ENCODE assay signal across 14 cellular contexts in genomic region chr9:92682269-92682668, GRCh38. TPM values are rescaled to one million over a fixed set of nuclear protein-coding genes. Genes with fewer than 3 reads are reported as not detected.
A peak's percentile ranks its signal among the peaks of the same experiment; 100 is the strongest.
DNase-seq lines count a peak whose midpoint lies in the region; ATAC-seq and TF ChIP-seq lines count a peak whose summit lies in the region.
"Had no signal": no experiment of that assay in that cellular context is flagged by ENCODE, and none has a peak within 500 bp of the region (broad histone marks: within the 10 kb centered on the region; RNA-seq: fewer than 3 reads in every experiment).

No MANE protein-coding gene starts in this region.

- no peaks in the 10 kb centered on the region for H3K4me1 Mint-ChIP-seq in central memory CD8-positive, alpha-beta T cell
- H3K4me1 Mint-ChIP-seq in osteocyte (ENCODE audit: unreplicated experiment), result no peaks in the 10 kb centered on the region
- H3K4me1 Mint-ChIP-seq: CD4-positive, alpha-beta memory T cell had no signal

- H3K9me3 Mint-ChIP-seq in central memory CD8-positive, alpha-beta T cell, result no peaks in the 10 kb centered on the region
- no peaks in the 10 kb centered on the region for H3K9me3 Mint-ChIP-seq in osteocyte (ENCODE audit: unreplicated experiment)

- peak overlapping the region; percentile 16 for H3K27ac Mint-ChIP-seq in central memory CD8-positive, alpha-beta T cell (ENCODE audit: low read depth)
- H3K27ac Mint-ChIP-seq in osteocyte (ENCODE audit: unreplicated experiment), result no peak overlapping the region

- TF ChIP-seq POLR2A in vagina (IDR thresholded peaks at IDR 0.05), result no peak

- H3K4me1 ChIP-seq in esophagus (ENCODE audit: control insufficient read depth in 2 of 2, insufficient read depth in 2 of 2, low read length in 1 of 2) (peaks cover 0 to 16% of the 10 kb centered on the region in 2 donors), vagina (peaks cover 12% of the 10 kb centered on the region)
- H3K4me1 ChIP-seq: A549, BE2C had no signal

- H3K27me3 ChIP-seq in esophagus (ENCODE audit: control insufficient read depth in 1 of 2, insufficient read depth in 2 of 2, low read length in 2 of 2) (no peaks in the 10 kb centered on the region), vagina (no peaks in the 10 kb centered on the region)
- H3K27me3 ChIP-seq: BE2C had no signal

- peak overlapping the region; percentile 98 to 99 for H3K27ac ChIP-seq in esophagus (ENCODE audit: low read depth in 2 of 2, low read length in 1 of 2)
- peak overlapping the region; percentile 64 for H3K27ac ChIP-seq in vagina
- H3K27ac ChIP-seq: A549, C4-2B had no signal

- no peak for TF ChIP-seq CTCF in osteocyte (IDR thresholded peaks at IDR 0.05)
- no peak for TF ChIP-seq CTCF in vagina (IDR thresholded peaks at IDR 0.05)

- H3K4me3 Mint-ChIP-seq in central memory CD8-positive, alpha-beta T cell, result no peak overlapping the region
- H3K4me3 Mint-ChIP-seq in osteocyte (ENCODE audit: unreplicated experiment), result no peak overlapping the region
- H3K4me3 Mint-ChIP-seq: CD4-positive, alpha-beta memory T cell had no signal

- peaks cover under 1% of the 10 kb centered on the region for H3K36me3 Mint-ChIP-seq in central memory CD8-positive, alpha-beta T cell (ENCODE audit: insufficient read depth)
- H3K36me3 Mint-ChIP-seq in osteocyte (ENCODE audit: unreplicated experiment), result no peaks in the 10 kb centered on the region
- H3K36me3 Mint-ChIP-seq: CD4-positive, alpha-beta memory T cell had no signal

- H3K36me3 ChIP-seq in esophagus (ENCODE audit: control insufficient read depth in 2 of 2, insufficient read depth in 2 of 2, low read length in 1 of 2) (no peaks in the 10 kb centered on the region), vagina (no peaks in the 10 kb centered on the region)
- H3K36me3 ChIP-seq: BE2C had no signal

- peaks cover 8% of the 10 kb centered on the region for H3K27me3 Mint-ChIP-seq in central memory CD8-positive, alpha-beta T cell
- H3K27me3 Mint-ChIP-seq in osteocyte (ENCODE audit: unreplicated experiment), result no peaks in the 10 kb centered on the region
- H3K27me3 Mint-ChIP-seq: CD4-positive, alpha-beta memory T cell had no signal

- DNase-seq in central memory CD8-positive, alpha-beta T cell (ENCODE audit: low spot score in 2 of 2), result no peak
- DNase-seq in osteocyte (ENCODE audit: extremely low spot score, unreplicated experiment), result peak; percentile 80
- no peak for DNase-seq in vagina (ENCODE audit: extremely low spot score in 2 of 2)
- no peak for DNase-seq in NCI-H1694 (lab: John Stamatoyannopoulos, UW)
- DNase-seq in stimulated activated CD4-positive, alpha-beta T cell treated with anti-CD3 and anti-CD28 coated beads, Interleukin-12 subunit alpha, Interleukin-12 subunit beta, amount 100 ng/mL, for 4 hours, result no peak
- DNase-seq: BE2C; CD4-positive, alpha-beta memory T cell; DMS79 had no signal

- WGBS in esophagus, 2 donors, result 97 to 98% methylated on average over 7 to 8 of the region's 8 CpGs

- intact Hi-C loops in vagina (cut with DNase I), result no loop called here

- H3K9me3 ChIP-seq in esophagus (ENCODE audit: control insufficient read depth in 2 of 2, insufficient read depth in 1 of 2, low read depth in 1 of 2, low read length in 1 of 2) (no peaks in the 10 kb centered on the region), vagina (no peaks in the 10 kb centered on the region)
- H3K9me3 ChIP-seq: A549, BE2C had no signal

- H3K4me3 ChIP-seq in esophagus (ENCODE audit: low read depth in 1 of 2, low read length in 2 of 2) (no peak overlapping the region), vagina (no peak overlapping the region)
- H3K4me3 ChIP-seq: A549, GM12878 had no signal

- no peak for ATAC-seq in central memory CD8-positive, alpha-beta T cell (replicated peaks; ENCODE audit: extremely low read depth, poor library complexity, severe bottlenecking)
- no peak for ATAC-seq in HG03196 (IDR thresholded peaks at IDR 0.05; ENCODE audit: unreplicated experiment)
- ATAC-seq: A549, GM12878, HepG2 had no signal

RNA-seq across cellular contexts. Expression of gene IPPK, which starts 12.3 kb away (rescaled TPM):
- polyA plus RNA-seq in esophagus, result 10 to 100 TPM; 18.7 to 41.1 TPM
- total RNA-seq in osteocyte, result 6.4 and 7.4 TPM in 2 replicates
- 39.5 TPM for total RNA-seq in vagina
